Comparison of ENCODE assay signal across 33 cellular contexts in genomic region chr12:107101651-107102050, GRCh38.
"Had no signal": no experiment of that assay in that cellular context is flagged by ENCODE, and none has a peak within 500 bp of the region (broad histone marks: within the 10 kb centered on the region; RNA-seq: fewer than 3 reads in every experiment).

No MANE protein-coding gene starts in this region.

- H3K27ac ChIP-seq: adrenal gland, ascending aorta, cardiac muscle cell, VCaP had no signal

- H3K27me3 ChIP-seq: adrenal gland, ascending aorta, cardiac muscle cell had no signal

- H3K36me3 ChIP-seq: adrenal gland, ascending aorta, cardiac muscle cell had no signal

- FAIRE-seq: bronchial epithelial cell, TTC549 had no signal

- H3K4me1 ChIP-seq: ascending aorta had no signal

- ATAC-seq: activated CD8-positive, alpha-beta T cell treated with anti-CD3 and anti-CD28 coated beads for 36 hours; activated naive CD4-positive, alpha-beta T cell treated with anti-CD3 and anti-CD28 coated beads, Interleukin-2, amount 50 U/mL, for 72 hours; activated T-cell treated with anti-CD3 and anti-CD28 coated beads, Interleukin-2, amount 50 U/mL, for 4 hours; activated T-cell treated with anti-CD3 and anti-CD28 coated beads, Interleukin-2, amount 50 U/mL, for 72 hours; activated T-helper 17 cell treated with anti-CD3 and anti-CD28 coated beads, Interleukin-2, amount 50 U/mL, for 72 hours had no signal

- H3K4me3 ChIP-seq: adrenal gland, ascending aorta, cardiac muscle cell had no signal

- H3K9me3 ChIP-seq: adrenal gland, ascending aorta had no signal

- DNase-seq: activated B cell treated with CpG ODN at 0.5 μM for 24 hours; activated CD4-positive, alpha-beta memory T cell treated with anti-CD3 and anti-CD28 coated beads for 36 hours; activated CD4-positive, alpha-beta T cell treated with anti-CD3 and anti-CD28 coated beads for 4 hours; activated CD4-positive, alpha-beta T cell treated with anti-CD3 and anti-CD28 coated beads, Interleukin-2, amount 10 ng/mL, durations not matched to agents 24 days and 14 days; activated CD4-positive, alpha-beta T cell treated with anti-CD3 and anti-CD28 coated beads, Interleukin-2, amount 50 U/mL, for 1 hour; activated CD4-positive, alpha-beta T cell treated with anti-CD3 and anti-CD28 coated beads, Interleukin-2, amount 50 U/mL, for 4 hours; activated CD4-positive, CD25-positive, alpha-beta regulatory T cell treated with anti-CD3 and anti-CD28 coated beads, Interleukin-2, amount 50 U/mL, for 72 hours; activated CD8-positive, alpha-beta memory T cell treated with anti-CD3 and anti-CD28 coated beads, Interleukin-2, amount 50 U/mL, for 4 hours; activated CD8-positive, alpha-beta T cell treated with anti-CD3 and anti-CD28 coated beads for 36 hours; activated effector memory CD4-positive, alpha-beta T cell treated with anti-CD3 and anti-CD28 coated beads, Interleukin-2, amount 50 U/mL, for 16 hours; activated gamma-delta T cell treated with Interleukin-2 at 50 U/mL for 16 hours; activated naive CD4-positive, alpha-beta T cell; activated naive CD4-positive, alpha-beta T cell treated with anti-CD3 and anti-CD28 coated beads for 36 hours; activated naive CD4-positive, alpha-beta T cell treated with anti-CD3 and anti-CD28 coated beads, Interleukin-2, amount 50 U/mL, for 16 hours; activated naive CD8-positive, alpha-beta T cell treated with anti-CD3 and anti-CD28 coated beads for 36 hours; activated T-cell treated with anti-CD3 and anti-CD28 coated beads for 4 hours; activated T-cell treated with anti-CD3 and anti-CD28 coated beads, Interleukin-2, amount 50 U/mL, for 1 hour; activated T-cell treated with anti-CD3 and anti-CD28 coated beads, Interleukin-2, amount 50 U/mL, for 4 hours; activated T-cell treated with anti-CD3 and anti-CD28 coated beads, Interleukin-2, amount 50 U/mL, for 72 hours; adrenal gland; amygdala; anterior cingulate cortex; caudate nucleus; cerebellar nuclear complex; T-helper 2 cell; T-helper 9 cell had no signal
